In the genomic region with DNA sequence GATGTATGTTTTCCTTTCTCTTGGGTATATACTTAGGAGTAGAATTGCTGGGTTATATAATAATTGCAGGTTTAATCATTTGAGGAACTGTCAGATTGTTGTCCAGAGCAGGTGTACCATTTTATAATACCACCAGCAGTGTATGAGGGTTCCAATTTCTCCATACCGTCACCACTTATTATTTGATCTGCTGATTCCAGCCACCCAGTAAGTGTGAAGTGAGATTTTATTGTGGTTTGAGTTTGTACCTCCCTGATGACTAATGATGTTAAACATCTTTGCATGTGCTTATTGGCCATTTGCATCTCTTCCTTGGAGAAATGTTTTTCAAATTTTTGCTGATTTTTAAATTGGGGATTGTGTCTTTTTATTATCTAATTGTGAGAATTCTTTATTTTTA, we compare ENCODE assay signal across 23 cellular contexts.
"Had no signal": no experiment of that assay in that cellular context is flagged by ENCODE, and none has a peak within 500 bp of the region (broad histone marks: within the 10 kb centered on the region; RNA-seq: fewer than 3 reads in every experiment).

No MANE protein-coding gene starts in this region.

- H3K27ac ChIP-seq: body of pancreas, esophagus squamous epithelium, left ventricle myocardium inferior, neutrophil, right atrium auricular region, skin epidermis, tibial nerve, vagina had no signal

- ATAC-seq: activated CD8-positive, alpha-beta memory T cell treated with anti-CD3 and anti-CD28 coated beads, Interleukin-2, amount 10 ng/mL, durations not matched to agents 7 days and 5 days; body of pancreas; mucosa of descending colon; naive thymus-derived CD8-positive, alpha-beta T cell; stimulated activated naive B cell treated with anti-CD40 and anti-IgM and Interleukin-4, amounts not matched to agents 10 μg/mL and 1 μg/mL and 100 μg/mL, for 72 hours had no signal

- H3K9me3 ChIP-seq: body of pancreas, esophagus squamous epithelium, left ventricle myocardium inferior, mucosa of descending colon, neutrophil, right atrium auricular region, tibial nerve, vagina had no signal

- H3K4me3 ChIP-seq: body of pancreas, esophagus squamous epithelium, left ventricle myocardium inferior, mucosa of descending colon, right atrium auricular region, skin epidermis, tibial nerve, vagina had no signal

- DNase-seq: activated CD4-positive, CD25-positive, alpha-beta regulatory T cell treated with anti-CD3 and anti-CD28 coated beads, Interleukin-2, amount 50 U/mL, for 72 hours; activated CD8-positive, alpha-beta memory T cell treated with anti-CD3 and anti-CD28 coated beads, Interleukin-2, amount 10 ng/mL, durations not matched to agents 7 days and 5 days; activated naive CD4-positive, alpha-beta T cell treated with anti-CD3 and anti-CD28 coated beads, Interleukin-2, amount 10 ng/mL, durations not matched to agents 7 days and 5 days; activated T-cell treated with anti-CD3 and anti-CD28 coated beads, Interleukin-2, amount 50 U/mL, for 1 hour; body of pancreas; effector CD8-positive, alpha-beta T cell; esophagus squamous epithelium; foreskin fibroblast; hippocampal formation; kidney; left ventricle myocardium inferior; mucosa of descending colon; naive thymus-derived CD8-positive, alpha-beta T cell; stimulated activated CD4-positive, alpha-beta T cell treated with anti-CD3 and anti-CD28 coated beads, Interleukin-15, amount 100 ng/mL, for 24 hours; stimulated activated CD4-positive, alpha-beta T cell treated with anti-CD3 and anti-CD28 coated beads, Interleukin-4, amount 100 ng/mL, for 1 hour; stimulated activated naive B cell treated with anti-CD40 and anti-IgM and Interleukin-4, amounts not matched to agents 10 μg/mL and 1 μg/mL and 100 μg/mL, for 72 hours; substantia nigra; T1000 had no signal

- H3K4me1 ChIP-seq: body of pancreas had no signal

- H3K36me3 ChIP-seq: esophagus squamous epithelium, left ventricle myocardium inferior, neutrophil, right atrium auricular region, vagina had no signal

- H3K27me3 ChIP-seq: body of pancreas, esophagus squamous epithelium, neutrophil, right atrium auricular region, tibial nerve, vagina had no signal
